Comparison of ENCODE assay signal across 8 cellular contexts in the genomic region with DNA sequence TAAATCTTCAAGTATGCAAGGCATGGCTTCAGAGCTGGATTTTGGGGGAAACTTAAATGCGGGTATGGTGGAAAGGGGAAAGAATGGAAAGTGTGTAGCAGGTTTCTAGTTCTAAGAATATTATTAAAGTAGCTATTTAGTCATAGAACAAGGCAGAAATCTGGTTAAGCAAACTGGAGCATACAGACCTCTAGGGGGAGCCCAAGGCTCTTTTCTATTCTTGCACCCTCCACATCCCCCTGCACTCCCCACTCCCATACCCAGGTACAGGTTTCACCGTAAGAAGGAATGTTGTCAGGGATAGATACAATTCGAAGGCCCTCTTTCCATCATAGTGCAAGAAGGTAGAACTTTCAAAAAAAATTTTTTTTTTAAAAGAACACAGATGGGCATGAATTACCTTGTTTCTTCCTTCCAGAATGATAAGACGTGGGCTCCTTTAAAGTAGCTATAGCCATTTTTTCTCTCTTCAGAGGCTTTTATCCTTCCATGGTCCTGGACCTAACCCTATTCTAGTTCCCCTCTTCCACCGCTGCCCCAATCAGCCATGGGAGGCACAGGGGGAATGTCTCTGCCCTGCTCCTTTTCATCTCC. TPM values are rescaled to one million over a fixed set of nuclear protein-coding genes. Genes with fewer than 3 reads are reported as not detected.
DNase-seq lines count a peak whose midpoint lies in the region; ATAC-seq, FAIRE-seq and TF ChIP-seq lines count a peak whose summit lies in the region.

No MANE protein-coding gene starts in this region.

- TF ChIP-seq CTCF in GM10266 (IDR thresholded peaks at IDR 0.05; ENCODE audit: control insufficient read depth, insufficient read depth, low read depth, missing control alignments): peak; percentile 57
- TF ChIP-seq CTCF in activated CD8-positive, alpha-beta T cell treated with anti-CD3 and anti-CD28 coated beads for 36 hours (IDR thresholded peaks at IDR 0.05): peak; percentile 59

- CTCF ChIA-PET in activated CD8-positive, alpha-beta T cell treated with anti-CD3 and anti-CD28 coated beads for 36 hours (lab: Charles Lee): interaction anchor here (0.6 to 4.0 kb wide), 12 partner anchors 11 to 610 kb away, joined by 3 to 21 read pairs (median 4); no protein-coding TSS in a partner anchor

- POLR2A ChIA-PET in activated CD8-positive, alpha-beta T cell treated with anti-CD3 and anti-CD28 coated beads for 36 hours (lab: Charles Lee): no interaction called here

- peak; percentile 84 for ATAC-seq in HG02642 (IDR thresholded peaks at IDR 0.05; ENCODE audit: poor library complexity, unreplicated experiment)
- peak; percentile 51 for ATAC-seq in activated CD8-positive, alpha-beta T cell treated with anti-CD3 and anti-CD28 coated beads for 36 hours
- ATAC-seq in activated T-helper 17 cell treated with anti-CD3 and anti-CD28 coated beads, Interleukin-2, amount 50 U/mL, for 72 hours (replicated peaks): no peak

- intact Hi-C loops in activated CD8-positive, alpha-beta T cell treated with anti-CD3 and anti-CD28 coated beads for 36 hours (cut with micrococcal nuclease): loop anchor here (5.0 kb wide), 1 partner anchor 262 kb away; no protein-coding TSS in a partner anchor

- no peak overlapping the region for H3K27ac Mint-ChIP-seq in activated CD8-positive, alpha-beta T cell treated with anti-CD3 and anti-CD28 coated beads for 36 hours
- H3K27ac Mint-ChIP-seq in activated T-helper 17 cell treated with anti-CD3 and anti-CD28 coated beads, Interleukin-2, amount 50 U/mL, for 72 hours: no peak overlapping the region
- no peak overlapping the region for H3K27ac Mint-ChIP-seq in T-helper 2 cell treated with Interferon-gamma antibody and Interleukin-4, amounts not matched to agents 5 μg/mL and 100 μg/mL, for 36 hours

- FAIRE-seq in A204.1 (lab: Jason Lieb, UNC): peak; percentile 3

- no peaks in the 10 kb centered on the region for H3K9me3 Mint-ChIP-seq in activated CD8-positive, alpha-beta T cell treated with anti-CD3 and anti-CD28 coated beads for 36 hours
- no peaks in the 10 kb centered on the region for H3K9me3 Mint-ChIP-seq in activated T-helper 17 cell treated with anti-CD3 and anti-CD28 coated beads, Interleukin-2, amount 50 U/mL, for 72 hours
- H3K9me3 Mint-ChIP-seq in T-helper 2 cell treated with Interferon-gamma antibody and Interleukin-4, amounts not matched to agents 5 μg/mL and 100 μg/mL, for 36 hours: no peaks in the 10 kb centered on the region

- no peaks in the 10 kb centered on the region for H3K4me1 Mint-ChIP-seq in activated CD8-positive, alpha-beta T cell treated with anti-CD3 and anti-CD28 coated beads for 36 hours (ENCODE audit: low read depth)
- no peaks in the 10 kb centered on the region for H3K4me1 Mint-ChIP-seq in activated T-helper 17 cell treated with anti-CD3 and anti-CD28 coated beads, Interleukin-2, amount 50 U/mL, for 72 hours
- no peaks in the 10 kb centered on the region for H3K4me1 Mint-ChIP-seq in T-helper 2 cell treated with Interferon-gamma antibody and Interleukin-4, amounts not matched to agents 5 μg/mL and 100 μg/mL, for 36 hours (ENCODE audit: low read depth)

- H3K27me3 Mint-ChIP-seq in activated CD8-positive, alpha-beta T cell treated with anti-CD3 and anti-CD28 coated beads for 36 hours: peaks cover 8% of the 10 kb centered on the region
- peaks cover 16% of the 10 kb centered on the region for H3K27me3 Mint-ChIP-seq in activated T-helper 17 cell treated with anti-CD3 and anti-CD28 coated beads, Interleukin-2, amount 50 U/mL, for 72 hours
- peaks cover 10% of the 10 kb centered on the region for H3K27me3 Mint-ChIP-seq in T-helper 2 cell treated with Interferon-gamma antibody and Interleukin-4, amounts not matched to agents 5 μg/mL and 100 μg/mL, for 36 hours (ENCODE audit: low read depth)

- no peak overlapping the region for H3K4me3 Mint-ChIP-seq in activated CD8-positive, alpha-beta T cell treated with anti-CD3 and anti-CD28 coated beads for 36 hours
- no peak overlapping the region for H3K4me3 Mint-ChIP-seq in activated T-helper 17 cell treated with anti-CD3 and anti-CD28 coated beads, Interleukin-2, amount 50 U/mL, for 72 hours
- H3K4me3 Mint-ChIP-seq in T-helper 2 cell treated with Interferon-gamma antibody and Interleukin-4, amounts not matched to agents 5 μg/mL and 100 μg/mL, for 36 hours: no peak overlapping the region

- peak; percentile 47 for DNase-seq in GM10266 (ENCODE audit: extremely low spot score)
- peak; percentile 67 to 90 (median 75) for DNase-seq in NCI-H1417 (lab: John Stamatoyannopoulos, UW)
- DNase-seq in activated CD8-positive, alpha-beta T cell treated with anti-CD3 and anti-CD28 coated beads for 36 hours: peak; percentile 13
- DNase-seq in islet precursor cell: peak; percentile 58
- no peak for DNase-seq in T-helper 2 cell treated with Interferon-gamma antibody and Interleukin-4, amounts not matched to agents 5 μg/mL and 100 μg/mL, for 36 hours (ENCODE audit: low spot score)

- H3K36me3 Mint-ChIP-seq in activated CD8-positive, alpha-beta T cell treated with anti-CD3 and anti-CD28 coated beads for 36 hours (ENCODE audit: low read depth): no peaks in the 10 kb centered on the region
- no peaks in the 10 kb centered on the region for H3K36me3 Mint-ChIP-seq in activated T-helper 17 cell treated with anti-CD3 and anti-CD28 coated beads, Interleukin-2, amount 50 U/mL, for 72 hours (ENCODE audit: low read depth)
- no peaks in the 10 kb centered on the region for H3K36me3 Mint-ChIP-seq in T-helper 2 cell treated with Interferon-gamma antibody and Interleukin-4, amounts not matched to agents 5 μg/mL and 100 μg/mL, for 36 hours (ENCODE audit: low read depth)

RNA-seq across cellular contexts. Expression of a gene that starts 41.5 kb away (rescaled TPM):
- total RNA-seq in activated CD8-positive, alpha-beta T cell treated with anti-CD3 and anti-CD28 coated beads for 36 hours: 10 to 100 TPM; 49.3 to 49.8 TPM
- total RNA-seq in activated T-helper 17 cell treated with anti-CD3 and anti-CD28 coated beads, Interleukin-2, amount 50 U/mL, for 72 hours: 10 to 100 TPM; 29.2 to 56.5 TPM
